ENCODE assay signal across 18 cellular contexts in the genomic region with DNA sequence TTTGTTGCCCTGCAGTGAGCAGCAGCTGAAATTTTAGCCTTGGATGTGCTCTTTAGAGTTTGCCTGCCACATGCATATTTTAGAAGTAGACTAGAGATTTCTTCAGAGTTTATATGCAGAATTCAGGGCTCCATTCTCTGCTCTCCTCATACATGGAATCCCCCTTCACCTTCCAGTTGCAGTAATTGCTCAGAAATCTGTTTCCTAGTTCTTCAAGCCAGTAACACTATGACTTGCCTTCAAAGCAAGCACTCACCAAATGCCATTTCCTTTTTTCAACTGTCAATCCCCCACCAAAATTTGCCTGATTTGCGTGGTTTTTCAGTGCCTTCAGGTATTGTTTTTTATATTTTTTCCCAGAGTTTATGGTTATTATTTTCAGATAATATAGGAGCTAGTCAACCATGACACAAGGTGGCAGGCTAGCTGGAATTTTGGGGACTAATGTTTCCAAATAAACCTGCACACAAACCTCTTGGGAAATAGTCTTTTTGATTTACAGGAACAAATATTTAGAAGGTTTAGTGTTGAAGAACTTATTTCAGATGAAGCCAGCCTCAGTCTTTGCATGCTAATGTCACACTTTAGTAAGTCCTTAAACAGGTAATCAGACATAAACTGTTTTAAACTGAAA.
"Had no signal": no experiment of that assay in that cellular context is flagged by ENCODE, and none has a peak within 500 bp of the region (broad histone marks: within the 10 kb centered on the region; RNA-seq: fewer than 3 reads in every experiment).

No MANE protein-coding gene starts in this region.

- H3K27ac Mint-ChIP-seq: natural killer cell; stimulated activated effector memory CD8-positive, alpha-beta T cell treated with anti-CD3 and anti-CD28 coated beads, Interleukin-12 subunit alpha, Interleukin-12 subunit beta, amount 100 ng/mL, for 72 hours had no signal

- H3K9me3 Mint-ChIP-seq: stimulated activated effector memory CD8-positive, alpha-beta T cell treated with anti-CD3 and anti-CD28 coated beads, Interleukin-12 subunit alpha, Interleukin-12 subunit beta, amount 100 ng/mL, for 72 hours had no signal

- H3K4me1 Mint-ChIP-seq: natural killer cell; stimulated activated effector memory CD8-positive, alpha-beta T cell treated with anti-CD3 and anti-CD28 coated beads, Interleukin-12 subunit alpha, Interleukin-12 subunit beta, amount 100 ng/mL, for 72 hours had no signal

- ATAC-seq: lower lobe of right lung; natural killer cell; pancreas; sciatic nerve; stimulated activated effector memory CD8-positive, alpha-beta T cell treated with anti-CD3 and anti-CD28 coated beads, Interleukin-12 subunit alpha, Interleukin-12 subunit beta, amount 100 ng/mL, for 72 hours had no signal

- DNase-seq: activated CD4-positive, alpha-beta T cell treated with anti-CD3 and anti-CD28 coated beads, Interleukin-2, amount 50 U/mL, for 1 hour; activated CD4-positive, CD25-positive, alpha-beta regulatory T cell treated with anti-CD3 and anti-CD28 coated beads, Interleukin-2, amount 50 U/mL, for 72 hours; activated CD8-positive, alpha-beta memory T cell treated with anti-CD3 and anti-CD28 coated beads for 24 hours; activated CD8-positive, alpha-beta memory T cell treated with anti-CD3 and anti-CD28 coated beads, Interleukin-2, amount 50 U/mL, for 48 hours; activated effector memory CD4-positive, alpha-beta T cell treated with Interleukin-2 at 50 U/mL for 16 hours; activated naive CD4-positive, alpha-beta T cell treated with anti-CD3 and anti-CD28 coated beads, Interleukin-2, amount 50 U/mL, for 16 hours; activated T-cell treated with anti-CD3 and anti-CD28 coated beads, Interleukin-2, amount 50 U/mL, for 48 hours; aorta; brain microvascular endothelial cell; central memory CD4-positive, alpha-beta T cell; dorsolateral prefrontal cortex; lower lobe of right lung; natural killer cell; pancreas; stimulated activated CD4-positive, alpha-beta T cell treated with anti-CD3 and anti-CD28 coated beads, Interleukin-4, amount 100 ng/mL, for 24 hours; thyroid gland had no signal

- H3K4me3 Mint-ChIP-seq: natural killer cell; stimulated activated effector memory CD8-positive, alpha-beta T cell treated with anti-CD3 and anti-CD28 coated beads, Interleukin-12 subunit alpha, Interleukin-12 subunit beta, amount 100 ng/mL, for 72 hours had no signal
